ENCODE assay signal across 7 cellular contexts in genomic region chr13:41457589-41458186, GRCh38. TPM values are rescaled to one million over a fixed set of nuclear protein-coding genes. Genes with fewer than 3 reads are reported as not detected.
DNase-seq lines count a peak whose midpoint lies in the region; ATAC-seq and TF ChIP-seq lines count a peak whose summit lies in the region.

No MANE protein-coding gene starts in this region.

- H3K4me1 Mint-ChIP-seq in neural crest cell: no peaks in the 10 kb centered on the region

- ATAC-seq in GM19324 (IDR thresholded peaks at IDR 0.05; ENCODE audit: low FRiP score, unreplicated experiment): peak; percentile 32
- peak; percentile 18 for ATAC-seq in HG03135 (IDR thresholded peaks at IDR 0.05; ENCODE audit: unreplicated experiment)
- no peak for ATAC-seq in GM21576 (IDR thresholded peaks at IDR 0.05; ENCODE audit: unreplicated experiment)

- H3K27me3 Mint-ChIP-seq in neural crest cell (ENCODE audit: low read depth): peaks cover 76% of the 10 kb centered on the region

- DNase-seq in activated CD4-positive, alpha-beta T cell treated with anti-CD3 and anti-CD28 coated beads, Interleukin-2, amount 50 U/mL, for 24 hours (ENCODE audit: low read depth in 1 of 2, low spot score in 1 of 2): peak; percentile 25 to 30
- DNase-seq in erythroblast (lab: John Stamatoyannopoulos, UW) (peak; percentile 76 to 84), neural crest cell (ENCODE audit: low read depth, low spot score) (peak; percentile 3), kidney glomerular epithelial cell (lab: John Stamatoyannopoulos, UW) (no peak)

- no peak for TF ChIP-seq CTCF in neural crest cell (conservative IDR thresholded peaks at IDR 0.05)

- no peaks in the 10 kb centered on the region for H3K36me3 Mint-ChIP-seq in neural crest cell (ENCODE audit: low read depth)

- peak overlapping the region; percentile 20 for H3K4me3 Mint-ChIP-seq in neural crest cell

- peak; percentile 92 for TF ChIP-seq POLR2A in erythroblast (IDR thresholded peaks at IDR 0.05; ENCODE audit: low read length)

- H3K27ac Mint-ChIP-seq in neural crest cell (ENCODE audit: unreplicated experiment): no peak overlapping the region

- no peaks in the 10 kb centered on the region for H3K9me3 Mint-ChIP-seq in neural crest cell

RNA-seq across cellular contexts. Expression of gene RGCC, which starts 0.3 kb away (rescaled TPM):
- total RNA-seq in neural crest cell: 1.7 and 2.0 TPM in 2 replicates
